ENCODE assay signal across 25 cellular contexts in the genomic region with DNA sequence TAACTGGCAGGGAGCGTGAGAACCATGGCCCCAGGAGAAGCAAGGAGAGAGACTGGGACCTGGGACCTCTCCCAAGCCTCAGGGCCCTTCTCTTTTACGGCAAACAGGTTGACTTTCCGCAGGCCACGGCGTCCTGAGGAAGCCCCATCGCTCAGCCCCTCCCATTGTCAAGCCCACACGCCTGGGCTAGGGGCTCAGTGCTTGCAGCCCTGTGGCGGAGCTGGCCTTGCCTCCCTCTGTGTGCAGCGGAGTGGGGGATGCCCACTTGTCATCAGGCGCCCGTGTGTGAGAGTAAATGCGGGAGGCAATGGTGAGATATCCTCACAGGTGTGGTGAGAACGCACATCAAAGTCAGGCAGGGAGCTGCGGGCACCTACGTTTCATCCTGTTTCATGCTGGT.
"Had no signal": no experiment of that assay in that cellular context is flagged by ENCODE, and none has a peak within 500 bp of the region (broad histone marks: within the 10 kb centered on the region; RNA-seq: fewer than 3 reads in every experiment).

No MANE protein-coding gene starts in this region.

- H3K9me3 Mint-ChIP-seq: natural killer cell; nephron; stimulated activated effector memory CD8-positive, alpha-beta T cell treated with anti-CD3 and anti-CD28 coated beads, Interleukin-12 subunit alpha, Interleukin-12 subunit beta, amount 100 ng/mL, for 72 hours; stimulated activated naive B cell treated with anti-CD40 and anti-IgM and Interleukin-4, amounts not matched to agents 10 μg/mL and 1 μg/mL and 100 μg/mL, for 72 hours; stimulated activated naive CD8-positive, alpha-beta T cell treated with anti-CD3 and anti-CD28 coated beads, Interleukin-15, Interleukin-2, amounts not matched to agents 100 ng/mL and 50 ng/mL, for 24 hours had no signal

- H3K27me3 Mint-ChIP-seq: stimulated activated naive CD8-positive, alpha-beta T cell treated with anti-CD3 and anti-CD28 coated beads, Interleukin-15, Interleukin-2, amounts not matched to agents 100 ng/mL and 50 ng/mL, for 24 hours had no signal

- H3K27me3 ChIP-seq: ovary, right lobe of liver, thyroid gland, tibial nerve, upper lobe of left lung, vagina had no signal

- H3K4me3 Mint-ChIP-seq: natural killer cell; nephron; stimulated activated effector memory CD8-positive, alpha-beta T cell treated with anti-CD3 and anti-CD28 coated beads, Interleukin-12 subunit alpha, Interleukin-12 subunit beta, amount 100 ng/mL, for 72 hours; stimulated activated naive B cell treated with anti-CD40 and anti-IgM and Interleukin-4, amounts not matched to agents 10 μg/mL and 1 μg/mL and 100 μg/mL, for 72 hours; stimulated activated naive CD8-positive, alpha-beta T cell treated with anti-CD3 and anti-CD28 coated beads, Interleukin-15, Interleukin-2, amounts not matched to agents 100 ng/mL and 50 ng/mL, for 24 hours had no signal

- H3K9me3 ChIP-seq: ovary, psoas muscle, right lobe of liver, sigmoid colon, stomach, thoracic aorta, thyroid gland, tibial nerve, upper lobe of left lung, vagina had no signal

- H3K4me3 ChIP-seq: ovary, psoas muscle, right lobe of liver, sigmoid colon, stomach, thoracic aorta, thyroid gland, tibial nerve, upper lobe of left lung, vagina had no signal

- H3K9ac ChIP-seq: parathyroid adenoma had no signal

- DNase-seq: natural killer cell; occipital lobe; posterior cingulate gyrus; right lobe of liver; sigmoid colon; small intestine; stimulated activated CD4-positive, alpha-beta T cell treated with anti-CD3 and anti-CD28 coated beads, Interleukin-15, amount 100 ng/mL, for 24 hours; stimulated activated CD4-positive, alpha-beta T cell treated with anti-CD3 and anti-CD28 coated beads, Interleukin-2, amount 100 ng/mL, for 24 hours; stimulated activated CD4-positive, alpha-beta T cell treated with anti-CD3 and anti-CD28 coated beads, Interleukin-2, amount 100 ng/mL, for 48 hours; stimulated activated CD4-positive, alpha-beta T cell treated with anti-CD3 and anti-CD28 coated beads, Interleukin-4, amount 100 ng/mL, for 24 hours; stimulated activated naive B cell treated with anti-CD40 and anti-IgM and Interleukin-4, amounts not matched to agents 10 μg/mL and 1 μg/mL and 100 μg/mL, for 72 hours; stimulated activated naive CD4-positive, alpha-beta T cell treated with Interleukin-2 at 50 U/mL for 16 hours had no signal

- H3K27ac Mint-ChIP-seq: natural killer cell; nephron; progenitor cell of endocrine pancreas; stimulated activated effector memory CD8-positive, alpha-beta T cell treated with anti-CD3 and anti-CD28 coated beads, Interleukin-12 subunit alpha, Interleukin-12 subunit beta, amount 100 ng/mL, for 72 hours; stimulated activated naive B cell treated with anti-CD40 and anti-IgM and Interleukin-4, amounts not matched to agents 10 μg/mL and 1 μg/mL and 100 μg/mL, for 72 hours; stimulated activated naive CD8-positive, alpha-beta T cell treated with anti-CD3 and anti-CD28 coated beads, Interleukin-15, Interleukin-2, amounts not matched to agents 100 ng/mL and 50 ng/mL, for 24 hours had no signal

- H3K79me2 ChIP-seq: parathyroid adenoma had no signal

- H3K36me3 Mint-ChIP-seq: natural killer cell; stimulated activated effector memory CD8-positive, alpha-beta T cell treated with anti-CD3 and anti-CD28 coated beads, Interleukin-12 subunit alpha, Interleukin-12 subunit beta, amount 100 ng/mL, for 72 hours; stimulated activated naive B cell treated with anti-CD40 and anti-IgM and Interleukin-4, amounts not matched to agents 10 μg/mL and 1 μg/mL and 100 μg/mL, for 72 hours had no signal

- H3K27ac ChIP-seq: ovary, parathyroid adenoma, psoas muscle, right lobe of liver, sigmoid colon, stomach, thoracic aorta, thyroid gland, tibial nerve, upper lobe of left lung, vagina had no signal

- H3K4me1 ChIP-seq: parathyroid adenoma, psoas muscle, right lobe of liver, sigmoid colon, stomach, tibial nerve, upper lobe of left lung, vagina had no signal

- H2AFZ ChIP-seq: parathyroid adenoma had no signal

- H3K4me1 Mint-ChIP-seq: natural killer cell; stimulated activated effector memory CD8-positive, alpha-beta T cell treated with anti-CD3 and anti-CD28 coated beads, Interleukin-12 subunit alpha, Interleukin-12 subunit beta, amount 100 ng/mL, for 72 hours; stimulated activated naive B cell treated with anti-CD40 and anti-IgM and Interleukin-4, amounts not matched to agents 10 μg/mL and 1 μg/mL and 100 μg/mL, for 72 hours had no signal

- H3K36me3 ChIP-seq: ovary, right lobe of liver, sigmoid colon, stomach, thoracic aorta, thyroid gland, tibial nerve, upper lobe of left lung, vagina had no signal
